In genomic region chr10:61063035-61063434, GRCh38 we compare ENCODE assay signal across 20 cellular contexts.
A peak's percentile ranks its signal among the peaks of the same experiment; 100 is the strongest.
DNase-seq lines count a peak whose midpoint lies in the region; ATAC-seq, FAIRE-seq and TF ChIP-seq lines count a peak whose summit lies in the region.
"Had no signal": no experiment of that assay in that cellular context is flagged by ENCODE, and none has a peak within 500 bp of the region (broad histone marks: within the 10 kb centered on the region; RNA-seq: fewer than 3 reads in every experiment).

No MANE protein-coding gene starts in this region.

- peak in 1 of 2 experiments; percentile 99; a peak in 2 of 4 replicates for TF ChIP-seq EP300 in HepG2 (IDR thresholded peaks at IDR 0.05; ENCODE audit: low read depth in 2 of 2, low read length in 2 of 2)
- TF ChIP-seq EP300 in HepG2 (CRISPR knock-in tag; IDR thresholded peaks at IDR 0.05; ENCODE audit: borderline replicate concordance), result peak; percentile 94

- H3K36me3 ChIP-seq in HepG2 (replicated peaks in 1 of 2; ENCODE audit: control insufficient read depth in 1 of 2, insufficient read depth in 2 of 2, low read length in 2 of 2), result no peaks in the 10 kb centered on the region

- FAIRE-seq in HepG2 (lab: Jason Lieb, UNC), result peak; percentile 77
- FAIRE-seq: frontal cortex had no signal

- H3K9ac ChIP-seq in HepG2 (ENCODE audit: insufficient read depth, low read depth, low read length), result peak overlapping the region; percentile 28; the same call in 1 of the 2 replicates

- H3K4me2 ChIP-seq in HepG2 (ENCODE audit: low read depth, low read length), result peak overlapping the region; percentile 52

- no peaks in the 10 kb centered on the region for H3K36me3 Mint-ChIP-seq in brain
- H3K36me3 Mint-ChIP-seq: CD8-positive, alpha-beta memory T cell; memory B cell; type B pancreatic cell had no signal

- ATAC-seq in Right ventricle myocardium superior (ENCODE audit: poor library complexity) (peak; percentile 39), HepG2 (peak; percentile 84), HG03442 (IDR thresholded peaks at IDR 0.05; ENCODE audit: unreplicated experiment) (no peak)
- ATAC-seq: activated CD4-positive, CD25-positive, alpha-beta regulatory T cell treated with anti-CD3 and anti-CD28 coated beads, Interleukin-2, amount 50 U/mL, for 24 hours; body of pancreas had no signal

- no peak for TF ChIP-seq POLR2A in HepG2 (IDR thresholded peaks at IDR 0.05; ENCODE audit: insufficient read depth in 1 of 2, low read depth in 2 of 2, low read length in 2 of 2)

- WGBS in HepG2 (ENCODE audit: low lambda C conversion rate), result 2% methylated on average over 3 of the region's 3 CpGs

- CTCF ChIA-PET in HepG2 (lab: Yijun Ruan, JAX; ENCODE audit: low intra/inter-chr PET ratio, low total read pairs), result no interaction called here

- POLR2A ChIA-PET in HepG2 (lab: Yijun Ruan, JAX), result interaction anchor here (0.8 to 4.9 kb wide), 8 partner anchors 9 to 120 kb away, joined by 3 to 37 read pairs (median 4); partner anchors contain the start of gene RHOBTB1

- BruUV-seq in HepG2 (replicated peaks; lab: Mats Ljungman, UMichigan), result no TSS peak

- no peaks in the 10 kb centered on the region for H3K9me3 ChIP-seq in HepG2 (ENCODE audit: low read length)
- H3K9me3 ChIP-seq: body of pancreas had no signal

- TF ChIP-seq RAD21 in HepG2 (CRISPR knock-in tag; IDR thresholded peaks at IDR 0.05), result no peak; the same call in 1 of the 2 replicates

- no peak overlapping the region for H3K4me3 Mint-ChIP-seq in brain
- H3K4me3 Mint-ChIP-seq: CD8-positive, alpha-beta memory T cell; memory B cell; type B pancreatic cell had no signal

- peak overlapping the region; percentile 87 for H3K27ac ChIP-seq in HepG2 (ENCODE audit: extremely low read length, insufficient read depth, low read length)
- H3K27ac ChIP-seq: body of pancreas, skin epidermis had no signal

- peak overlapping the region in 3 of 5 experiments; percentile 65 to 89 (median 67) for H3K27ac Mint-ChIP-seq in brain
- H3K27ac Mint-ChIP-seq: CD8-positive, alpha-beta memory T cell; memory B cell; type B pancreatic cell had no signal

- H3K27me3 Mint-ChIP-seq in brain, result peaks cover 4% of the 10 kb centered on the region
- H3K27me3 Mint-ChIP-seq: CD8-positive, alpha-beta memory T cell; type B pancreatic cell had no signal

- H3K4me1 Mint-ChIP-seq in brain, result peaks cover 30% of the 10 kb centered on the region
- H3K4me1 Mint-ChIP-seq: CD8-positive, alpha-beta memory T cell; memory B cell had no signal

- H3K4me1 ChIP-seq in HepG2 (ENCODE audit: insufficient read depth, low read length), result peaks cover 63% of the 10 kb centered on the region

- peaks cover 0 to 5% (median 0%) of the 10 kb centered on the region in 5 experiments for H3K9me3 Mint-ChIP-seq in brain
- H3K9me3 Mint-ChIP-seq: memory B cell, type B pancreatic cell had no signal

- H4K20me1 ChIP-seq in HepG2 (ENCODE audit: insufficient read depth, low read length), result no peaks in the 10 kb centered on the region

- H2AFZ ChIP-seq in HepG2 (ENCODE audit: low read length), result no peak overlapping the region

- H3K4me3 ChIP-seq in HepG2 (replicated peaks in 1 of 3; ENCODE audit: insufficient read depth in 1 of 3, low read depth in 2 of 3, low read length in 3 of 3), result no peak overlapping the region
- H3K4me3 ChIP-seq: body of pancreas, skin epidermis had no signal

- H3K27me3 ChIP-seq in HepG2 (ENCODE audit: control insufficient read depth in 1 of 2, insufficient read depth in 2 of 2, low read length in 2 of 2), result no peaks in the 10 kb centered on the region
- H3K27me3 ChIP-seq: body of pancreas had no signal

- in situ Hi-C loops in HepG2 (cut with HindIII; ENCODE audit: extremely low pct_ligation_motif_present, low pct_unique_long_range_greater_than_20kb), result no loop called here

- no peaks in the 10 kb centered on the region for H3K79me2 ChIP-seq in HepG2 (ENCODE audit: insufficient read depth, low read length)

- intact Hi-C loops in Right ventricle myocardium superior (cut with DNase I) (no loop called here), cardiac septum (cut with DNase I) (no loop called here), HepG2 (cut with micrococcal nuclease; ENCODE audit: unreplicated experiment) (loop anchor here (1.0 kb wide), 1 partner anchor 85 kb away; no protein-coding TSS in a partner anchor)

- TF ChIP-seq CTCF in brain (conservative IDR thresholded peaks at IDR 0.05), result no peak
- TF ChIP-seq CTCF in HepG2 (CRISPR knock-in tag; IDR thresholded peaks at IDR 0.05), result no peak

- DNase-seq in Right ventricle myocardium superior, result no peak
- no peak for DNase-seq in cardiac septum (ENCODE audit: low spot score)
- DNase-seq in HepG2 (ENCODE audit: low spot score), result peak; percentile 95
- DNase-seq in superior temporal gyrus (ENCODE audit: extremely low spot score), result peak; percentile 68
- DNase-seq in ureter (ENCODE audit: low spot score), result no peak
- DNase-seq in glomerular visceral epithelial cell (ENCODE audit: extremely low spot score), result no peak
- DNase-seq: CD8-positive, alpha-beta memory T cell; effector CD4-positive, alpha-beta T cell; HCEC 1CT; MM.1S; NCI-H2029; NCI-H82 had no signal

TF ChIP-seq in HepG2, 621 proteins besides CTCF, POLR2A, EP300 and RAD21 (continues in another document):
- TF ChIP-seq ZNF800 (CRISPR knock-in tag; IDR thresholded peaks at IDR 0.05) (no peak), ZNF12 (CRISPR knock-in tag; IDR thresholded peaks at IDR 0.05) (no peak; the same call in 1 of the 2 replicates), CAMTA2 (CRISPR knock-in tag; IDR thresholded peaks at IDR 0.05; ENCODE audit: borderline replicate concordance) (no peak), ZNF30 (CRISPR knock-in tag; IDR thresholded peaks at IDR 0.05) (no peak), TBP (CRISPR knock-in tag; IDR thresholded peaks at IDR 0.05) (no peak), SCMH1 (CRISPR knock-in tag; IDR thresholded peaks at IDR 0.05; ENCODE audit: borderline replicate concordance) (no peak), FOXK2 (IDR thresholded peaks at IDR 0.05) (peak; percentile 44; the same call in 1 of the 2 replicates), SIX1 (CRISPR knock-in tag; IDR thresholded peaks at IDR 0.05; ENCODE audit: borderline replicate concordance) (peak; percentile 65; the same call in 1 of the 2 replicates), ZNF343 (CRISPR knock-in tag; IDR thresholded peaks at IDR 0.05) (no peak), ATF4 (CRISPR knock-in tag; IDR thresholded peaks at IDR 0.05) (peak in 1 of 2 experiments; percentile 56; a peak in 1 of 4 replicates), HNF4A (CRISPR knock-in tag; IDR thresholded peaks at IDR 0.05) (peak; percentile 69), LRRFIP1 (CRISPR knock-in tag; conservative IDR thresholded peaks at IDR 0.05) (no peak), ZNF335 (CRISPR knock-in tag; IDR thresholded peaks at IDR 0.05) (no peak), ZNF790 (CRISPR knock-in tag; IDR thresholded peaks at IDR 0.05; ENCODE audit: borderline replicate concordance) (no peak), TCF7 (IDR thresholded peaks at IDR 0.05; ENCODE audit: low read depth) (peak; percentile 96), SMC3 (IDR thresholded peaks at IDR 0.05; ENCODE audit: low read length) (no peak)

Comparison
In these comparisons a context has a peak if more than half of its experiments do, and no peak if none do; other contexts are left out.
1. DNase-seq: peak in HepG2 (single experiment) and superior temporal gyrus (single experiment); none in Right ventricle myocardium superior (single experiment), cardiac septum (single experiment), ureter (single experiment) and glomerular visceral epithelial cell (single experiment).